In the genomic region with DNA sequence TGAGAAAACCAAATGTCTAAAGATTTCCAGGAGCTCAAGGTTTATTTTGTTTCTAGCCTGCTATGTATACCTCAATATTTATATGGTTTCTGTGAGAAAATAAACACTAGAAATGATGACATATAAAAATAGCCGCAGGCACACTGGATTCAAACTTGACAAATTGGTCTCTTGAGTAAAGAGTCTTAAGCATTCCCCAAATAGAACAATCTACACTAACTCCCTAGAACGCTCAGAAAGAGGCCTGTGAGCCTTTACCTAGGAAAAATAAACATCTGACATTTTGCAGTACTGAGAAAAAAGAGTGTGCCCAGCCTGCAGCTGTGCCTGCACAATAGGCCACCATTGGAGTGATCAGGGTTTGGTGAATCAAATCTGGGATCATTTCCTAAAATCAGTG, we compare ENCODE assay signal across 27 cellular contexts.
A peak's percentile ranks its signal among the peaks of the same experiment; 100 is the strongest.
DNase-seq lines count a peak whose midpoint lies in the region; ATAC-seq and TF ChIP-seq lines count a peak whose summit lies in the region.
"Had no signal": no experiment of that assay in that cellular context is flagged by ENCODE, and none has a peak within 500 bp of the region (broad histone marks: within the 10 kb centered on the region; RNA-seq: fewer than 3 reads in every experiment).

No MANE protein-coding gene starts in this region.

- TF ChIP-seq CTCF in esophagus muscularis mucosa (IDR thresholded peaks at IDR 0.05) (no peak), nephron progenitor cell (IDR thresholded peaks at IDR 0.05) (no peak), GM13977 (IDR thresholded peaks at IDR 0.05; ENCODE audit: extremely low read depth, insufficient read depth, missing control alignments) (no peak)
- TF ChIP-seq CTCF in CD8-positive, alpha-beta T cell (IDR thresholded peaks at IDR 0.05): no peak

- no peak overlapping the region for H3K4me3 ChIP-seq in esophagus muscularis mucosa
- H3K4me3 ChIP-seq in CD8-positive, alpha-beta T cell (ENCODE audit: low read depth, low read length): no peak overlapping the region
- H3K4me3 ChIP-seq: heart right ventricle, MG63, spleen, testis had no signal

- in situ Hi-C loops in GM13977 (cut with MboI; ENCODE audit: low pct_unique_long_range_greater_than_20kb, low sequenced_read_pairs, unreplicated experiment): no loop called here

- peaks cover 3% of the 10 kb centered on the region for H3K27me3 Mint-ChIP-seq in nephron progenitor cell (ENCODE audit: low read depth, poor library complexity)
- H3K27me3 Mint-ChIP-seq in CD8-positive, alpha-beta T cell (ENCODE audit: low read depth): no peaks in the 10 kb centered on the region
- H3K27me3 Mint-ChIP-seq: dendritic cell treated with granulocyte-macrophage colony-stimulating factor and Interleukin-4, amounts not matched to agents 40 ng/mL and 50 ng/mL, for 4 days; naive thymus-derived CD4-positive, alpha-beta T cell had no signal

- TF ChIP-seq EP300 in esophagus muscularis mucosa (IDR thresholded peaks at IDR 0.05): no peak

- H3K27ac ChIP-seq in esophagus muscularis mucosa (replicated peaks in 1 of 4): peak overlapping the region; percentile 31 to 53 (median 49)
- no peak overlapping the region for H3K27ac ChIP-seq in CD8-positive, alpha-beta T cell (ENCODE audit: low read depth, low read length)
- H3K27ac ChIP-seq: brain microvascular endothelial cell, heart right ventricle, spleen, testis had no signal

- no peak overlapping the region for H3K4me3 Mint-ChIP-seq in nephron progenitor cell
- no peak overlapping the region for H3K4me3 Mint-ChIP-seq in CD8-positive, alpha-beta T cell
- H3K4me3 Mint-ChIP-seq: activated CD8-positive, alpha-beta T cell treated with anti-CD3 and anti-CD28 coated beads, Interleukin-2, amount 10 ng/mL, durations not matched to agents 7 days and 5 days; dendritic cell treated with granulocyte-macrophage colony-stimulating factor and Interleukin-4, amounts not matched to agents 40 ng/mL and 50 ng/mL, for 4 days; mesothelial cell of epicardium; naive thymus-derived CD4-positive, alpha-beta T cell had no signal

- peak overlapping the region; percentile 50 for H3K27ac Mint-ChIP-seq in nephron progenitor cell
- H3K27ac Mint-ChIP-seq in CD8-positive, alpha-beta T cell: no peak overlapping the region
- H3K27ac Mint-ChIP-seq: activated CD8-positive, alpha-beta T cell treated with anti-CD3 and anti-CD28 coated beads, Interleukin-2, amount 10 ng/mL, durations not matched to agents 7 days and 5 days; dendritic cell treated with granulocyte-macrophage colony-stimulating factor and Interleukin-4, amounts not matched to agents 40 ng/mL and 50 ng/mL, for 4 days; mesothelial cell of epicardium; naive thymus-derived CD4-positive, alpha-beta T cell had no signal

- ATAC-seq in CD8-positive, alpha-beta T cell: no peak
- no peak for ATAC-seq in HG03571 (IDR thresholded peaks at IDR 0.05; ENCODE audit: unreplicated experiment)
- ATAC-seq: activated CD4-positive, CD25-positive, alpha-beta regulatory T cell treated with anti-CD3 and anti-CD28 coated beads, Interleukin-2, amount 50 U/mL, for 24 hours; activated CD8-positive, alpha-beta T cell treated with anti-CD3 and anti-CD28 coated beads, Interleukin-2, amount 10 ng/mL, durations not matched to agents 7 days and 5 days; HCT116; heart right ventricle; left lobe of liver; naive thymus-derived CD4-positive, alpha-beta T cell; Right ventricle myocardium inferior had no signal

- peaks cover 0 to 2% (median 0%) of the 10 kb centered on the region in 4 donors for H3K9me3 ChIP-seq in esophagus muscularis mucosa
- H3K9me3 ChIP-seq in CD8-positive, alpha-beta T cell (ENCODE audit: low read length): no peaks in the 10 kb centered on the region
- H3K9me3 ChIP-seq: MG63, testis had no signal

- intact Hi-C loops in esophagus muscularis mucosa (cut with DNase I): no loop called here
- intact Hi-C loops in CD8-positive, alpha-beta T cell (cut with DNase I, micrococcal nuclease): no loop called here

- CTCF ChIA-PET in CD8-positive, alpha-beta T cell (lab: Charles Lee): interaction anchor here (1.4 kb wide), 1 partner anchor 8 kb away, joined by 3 read pairs; no protein-coding TSS in a partner anchor

- no peaks in the 10 kb centered on the region for H3K27me3 ChIP-seq in esophagus muscularis mucosa
- H3K27me3 ChIP-seq in CD8-positive, alpha-beta T cell (ENCODE audit: insufficient read depth, low read length): no peaks in the 10 kb centered on the region
- H3K27me3 ChIP-seq: brain microvascular endothelial cell, heart right ventricle, MG63, spleen, testis had no signal

- peaks cover 7% of the 10 kb centered on the region for H3K36me3 Mint-ChIP-seq in nephron progenitor cell (ENCODE audit: low read depth)
- H3K36me3 Mint-ChIP-seq in CD8-positive, alpha-beta T cell: peaks cover 3% of the 10 kb centered on the region
- H3K36me3 Mint-ChIP-seq: mesothelial cell of epicardium had no signal

- H3K4me1 ChIP-seq in esophagus muscularis mucosa: peaks cover 0 to 48% (median 45%) of the 10 kb centered on the region in 4 donors
- H3K4me1 ChIP-seq in CD8-positive, alpha-beta T cell (ENCODE audit: insufficient read depth, low read length): no peaks in the 10 kb centered on the region
- H3K4me1 ChIP-seq: spleen, testis had no signal

- WGBS in esophagus muscularis mucosa: 37% methylated on average over 2 of the region's 2 CpGs

- peaks cover 5% of the 10 kb centered on the region for H3K4me1 Mint-ChIP-seq in nephron progenitor cell
- H3K4me1 Mint-ChIP-seq in CD8-positive, alpha-beta T cell (ENCODE audit: low read depth): no peaks in the 10 kb centered on the region
- H3K4me1 Mint-ChIP-seq: mesothelial cell of epicardium; naive thymus-derived CD4-positive, alpha-beta T cell had no signal

- H3K36me3 ChIP-seq in esophagus muscularis mucosa: peaks cover 0 to 7% (median 0%) of the 10 kb centered on the region in 4 donors
- no peaks in the 10 kb centered on the region for H3K36me3 ChIP-seq in CD8-positive, alpha-beta T cell (ENCODE audit: insufficient read depth, low read length)
- H3K36me3 ChIP-seq: brain microvascular endothelial cell, spleen had no signal

- TF ChIP-seq POLR2A in esophagus muscularis mucosa (IDR thresholded peaks at IDR 0.05; ENCODE audit: low read depth): no peak

- peak; percentile 14 for DNase-seq in H4 (ENCODE audit: low spot score)
- peak; percentile 8 for DNase-seq in T1000 (lab: John Stamatoyannopoulos, UW)
- DNase-seq in esophagus muscularis mucosa (ENCODE audit: extremely low spot score): no peak
- DNase-seq in nephron progenitor cell: no peak
- DNase-seq in NCI-H1105 (lab: John Stamatoyannopoulos, UW): no peak
- DNase-seq in CD8-positive, alpha-beta T cell: no peak
- no peak for DNase-seq in GM13977 (ENCODE audit: low spot score)
- DNase-seq: activated CD8-positive, alpha-beta T cell treated with anti-CD3 and anti-CD28 coated beads, Interleukin-2, amount 10 ng/mL, durations not matched to agents 7 days and 5 days; activated effector memory CD4-positive, alpha-beta T cell treated with anti-CD3 and anti-CD28 coated beads, Interleukin-2, amount 50 U/mL, for 16 hours; brain microvascular endothelial cell; C1 segment of cervical spinal cord; Calu3; heart right ventricle; MG63; naive thymus-derived CD4-positive, alpha-beta T cell; NCI-H2081; spleen; stimulated activated naive CD4-positive, alpha-beta T cell treated with Interleukin-2 at 50 U/mL for 16 hours; SW 1271; testis had no signal

- H3K9me3 Mint-ChIP-seq in nephron progenitor cell: peaks cover 8% of the 10 kb centered on the region
- peaks cover 4% of the 10 kb centered on the region for H3K9me3 Mint-ChIP-seq in CD8-positive, alpha-beta T cell

- POLR2A ChIA-PET in CD8-positive, alpha-beta T cell (lab: Charles Lee): interaction anchor here (1.9 kb wide), 1 partner anchor 9 kb away, joined by 4 read pairs; no protein-coding TSS in a partner anchor

Comparison
In these comparisons a context has a peak if more than half of its experiments do, and no peak if none do; other contexts are left out.
1. DNase-seq: peak in H4 (single experiment) and T1000 (single experiment); none in esophagus muscularis mucosa (single experiment), nephron progenitor cell (single experiment), NCI-H1105 (single experiment), CD8-positive, alpha-beta T cell (0 of 7) and GM13977 (single experiment).